In the genomic region with DNA sequence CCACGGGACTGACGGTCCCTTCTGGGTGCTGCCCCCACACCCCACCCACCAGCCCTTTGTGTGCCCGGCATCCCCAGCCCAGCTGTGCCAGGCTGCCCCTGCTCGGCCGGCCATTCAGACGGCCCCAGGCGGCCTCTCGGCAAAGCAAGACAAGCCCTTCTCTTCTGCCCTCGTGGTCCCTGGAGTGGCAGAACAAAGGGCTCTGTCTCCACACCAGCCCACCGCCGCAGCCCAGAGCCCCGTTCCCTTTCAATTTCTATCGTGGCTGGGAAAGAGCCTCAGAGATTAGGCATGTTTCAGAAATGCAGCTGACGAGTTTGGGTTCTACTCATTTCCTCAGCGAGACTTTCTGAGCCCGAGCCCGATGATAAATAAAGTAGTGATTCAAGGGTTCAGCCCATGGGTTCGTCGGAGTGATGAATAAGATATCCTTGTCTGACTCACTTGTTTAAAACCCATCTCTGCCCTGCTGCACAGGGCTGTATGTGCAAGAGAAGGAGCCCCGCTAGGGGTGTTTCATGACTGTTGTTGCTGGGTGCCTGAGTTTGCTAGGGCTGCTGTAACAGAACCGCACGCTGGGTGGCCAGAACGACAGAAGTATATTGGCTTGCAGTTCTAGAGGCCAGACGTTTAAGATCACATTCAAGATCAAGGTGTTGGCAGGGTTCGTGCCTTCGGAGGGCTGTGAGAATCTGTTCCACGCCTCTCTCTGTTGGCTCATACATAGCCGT, we compare ENCODE assay signal across 9 cellular contexts. TPM values are rescaled to one million over a fixed set of nuclear protein-coding genes. Genes with fewer than 3 reads are reported as not detected.
A peak's percentile ranks its signal among the peaks of the same experiment; 100 is the strongest.
DNase-seq lines count a peak whose midpoint lies in the region; ATAC-seq, FAIRE-seq and TF ChIP-seq lines count a peak whose summit lies in the region.
"Had no signal": no experiment of that assay in that cellular context is flagged by ENCODE, and none has a peak within 500 bp of the region (broad histone marks: within the 10 kb centered on the region; RNA-seq: fewer than 3 reads in every experiment).

No MANE protein-coding gene starts in this region.

- peak overlapping the region; percentile 79 to 99 (median 95) for H3K27ac ChIP-seq in BLaER1 treated with 17β-estradiol and CSF1 and Interleukin-3, amounts not matched to agents 10 nM and 100 nM
- H3K27ac ChIP-seq in GM23338 (ENCODE audit: low read depth) (peak overlapping the region; percentile 26; the same call in 1 of the 2 replicates), temporal lobe (ENCODE audit: low read depth, low read length) (peak overlapping the region; percentile 83)
- H3K27ac ChIP-seq: HL-60 had no signal

- H3K9me3 ChIP-seq in BLaER1 treated with 17β-estradiol and CSF1 and Interleukin-3, amounts not matched to agents 10 nM and 100 nM (replicated peaks in 1 of 11): no peaks in the 10 kb centered on the region

- no peak for TF ChIP-seq CTCF in GM23338 (conservative IDR thresholded peaks at IDR 0.05; ENCODE audit: low read depth in 2 of 2)
- TF ChIP-seq CTCF in osteocyte (IDR thresholded peaks at IDR 0.05): peak; percentile 73

- no peaks in the 10 kb centered on the region for H3K9me3 Mint-ChIP-seq in GM23338
- no peaks in the 10 kb centered on the region for H3K9me3 Mint-ChIP-seq in osteocyte (ENCODE audit: unreplicated experiment)

- no peak overlapping the region for H2AFZ ChIP-seq in GM23338

- H3F3A ChIP-seq in GM23338 (replicated peaks; ENCODE audit: low read depth): peaks cover 3% of the 10 kb centered on the region; the same call in 1 of the 2 replicates

- H3K27ac Mint-ChIP-seq in GM23338 (no peak overlapping the region), osteocyte (ENCODE audit: unreplicated experiment) (peak overlapping the region; percentile 95)

- H3K36me3 Mint-ChIP-seq in GM23338 (ENCODE audit: low read depth): peaks cover 4% of the 10 kb centered on the region; the same call in 1 of the 3 replicates
- H3K36me3 Mint-ChIP-seq in osteocyte (ENCODE audit: unreplicated experiment): no peaks in the 10 kb centered on the region

- peaks cover 4 to 30% (median 20%) of the 10 kb centered on the region in 11 experiments; a peak in 16 of 22 replicates for H3K36me3 ChIP-seq in BLaER1 treated with 17β-estradiol and CSF1 and Interleukin-3, amounts not matched to agents 10 nM and 100 nM
- H3K36me3 ChIP-seq in GM23338 (ENCODE audit: insufficient read depth): no peaks in the 10 kb centered on the region

- DNase-seq in GM23338 (ENCODE audit: low spot score) (no peak), RCC 7860 (ENCODE audit: low spot score) (peak; percentile 98), foreskin melanocyte (peak; percentile 99), osteocyte (ENCODE audit: extremely low spot score, unreplicated experiment) (peak; percentile 90), NCI-H524 treated with DMSO at 0.1 percent for 48 hours (lab: John Stamatoyannopoulos, UW) (no peak)
- DNase-seq in activated gamma-delta T cell treated with anti-CD3 and anti-CD28 coated beads, Interleukin-2, amount 50 U/mL, for 16 hours (ENCODE audit: low read depth): peak; percentile 61

- H3K27me3 Mint-ChIP-seq in GM23338 (ENCODE audit: insufficient read depth, low read depth, poor library complexity) (peaks cover 11% of the 10 kb centered on the region), osteocyte (ENCODE audit: unreplicated experiment) (no peaks in the 10 kb centered on the region)

- H4K20me1 ChIP-seq in BLaER1 treated with 17β-estradiol and CSF1 and Interleukin-3, amounts not matched to agents 10 nM and 100 nM: peaks cover 51 to 86% (median 69%) of the 10 kb centered on the region in 11 experiments
- peaks cover 43% of the 10 kb centered on the region for H4K20me1 ChIP-seq in GM23338 (replicated peaks; ENCODE audit: insufficient read depth)

- H3K27me3 ChIP-seq in BLaER1 treated with 17β-estradiol and CSF1 and Interleukin-3, amounts not matched to agents 10 nM and 100 nM: no peaks in the 10 kb centered on the region
- H3K27me3 ChIP-seq in GM23338 (ENCODE audit: insufficient read depth): no peaks in the 10 kb centered on the region

- no peak overlapping the region; the same call in 2 of the 3 replicates for H3K4me3 Mint-ChIP-seq in GM23338
- H3K4me3 Mint-ChIP-seq in osteocyte (ENCODE audit: unreplicated experiment): peak overlapping the region; percentile 70

- peak overlapping the region; percentile 86 to 96 (median 91) for H3K9ac ChIP-seq in BLaER1 treated with 17β-estradiol and CSF1 and Interleukin-3, amounts not matched to agents 10 nM and 100 nM

- ATAC-seq in GM23338: no peak; the same call in 2 of the 3 replicates

- FAIRE-seq in RCC 7860 (lab: Jason Lieb, UNC): peak; percentile 96

- H3K4me2 ChIP-seq in BLaER1 treated with 17β-estradiol and CSF1 and Interleukin-3, amounts not matched to agents 10 nM and 100 nM: peak overlapping the region; percentile 92 to 100 (median 99)
- peak overlapping the region; percentile 38; the same call in 1 of the 2 replicates for H3K4me2 ChIP-seq in GM23338

- peaks cover 87% of the 10 kb centered on the region for H3K79me2 ChIP-seq in GM23338 (replicated peaks; ENCODE audit: insufficient read depth)

- H3K4me3 ChIP-seq in BLaER1 treated with 17β-estradiol and CSF1 and Interleukin-3, amounts not matched to agents 10 nM and 100 nM: peak overlapping the region; percentile 57 to 93 (median 64)
- H3K4me3 ChIP-seq in GM23338: no peak overlapping the region

- H3K4me1 ChIP-seq in BLaER1 treated with 17β-estradiol and CSF1 and Interleukin-3, amounts not matched to agents 10 nM and 100 nM: peaks cover 71 to 82% (median 75%) of the 10 kb centered on the region in 10 experiments
- H3K4me1 ChIP-seq in GM23338 (ENCODE audit: insufficient read depth): no peaks in the 10 kb centered on the region; the same call in 1 of the 2 replicates

- H3K9me2 ChIP-seq in GM23338 (ENCODE audit: insufficient read depth): no peaks in the 10 kb centered on the region

- H3K4me1 Mint-ChIP-seq in GM23338 (peaks cover 33% of the 10 kb centered on the region), osteocyte (ENCODE audit: unreplicated experiment) (peaks cover 61% of the 10 kb centered on the region)

TF ChIP-seq in GM23338, 12 proteins besides CTCF, POLR2A, EP300 and RAD21:
- TF ChIP-seq ETS1 (IDR thresholded peaks at IDR 0.05) (no peak), STAT1 (IDR thresholded peaks at IDR 0.05; ENCODE audit: unreplicated experiment) (no peak)

RNA-seq across cellular contexts. Expression of gene MYO9B, which starts 4.3 kb away (rescaled TPM):
- 61.3 and 65.6 TPM in 2 replicates for total RNA-seq in GM23338 (2014; rRNA removed; shearing (Covaris generic))
- polyA plus RNA-seq in GM23338 (2016; fragmentation: Nextera tagmentation; extraction: Ambion mirVana): 28.7 and 29.0 TPM in 2 replicates
- 93.3 and 94.3 TPM in 2 replicates for total RNA-seq in osteocyte
- 20.9 TPM for total RNA-seq in temporal lobe

RNA-seq across cellular contexts. Expression of gene HAUS8, which starts 4.6 kb away (rescaled TPM):
- 10.6 and 11.1 TPM in 2 replicates for total RNA-seq in GM23338 (2014; rRNA removed; shearing (Covaris generic))
- 33.3 and 35.5 TPM in 2 replicates for polyA plus RNA-seq in GM23338 (2016; fragmentation: Nextera tagmentation; extraction: Ambion mirVana)
- total RNA-seq in osteocyte (9.2 and 11.6 TPM in 2 replicates), temporal lobe (2.7 TPM)

RNA-seq across cellular contexts. Expression of gene CPAMD8, which starts 53.3 kb away (rescaled TPM):
- total RNA-seq in GM23338 (2014; rRNA removed; shearing (Covaris generic)): 11.8 and 14.1 TPM in 2 replicates
- 4.4 and 4.6 TPM in 2 replicates for polyA plus RNA-seq in GM23338 (2016; fragmentation: Nextera tagmentation; extraction: Ambion mirVana)
- 294 and 296 TPM in 2 replicates for total RNA-seq in osteocyte
- total RNA-seq in temporal lobe: 5.7 TPM

Comparison
In these comparisons a context has a peak if more than half of its experiments do, and no peak if none do; other contexts are left out.
1. H3K27ac ChIP-seq: peak in every context shown above with its lines; median percentile 95 in BLaER1 treated with 17β-estradiol and CSF1 and Interleukin-3, amounts not matched to agents 10 nM and 100 nM; 83 in temporal lobe; 26 in GM23338.
2. DNase-seq: peak in RCC 7860 (single experiment), activated gamma-delta T cell treated with anti-CD3 and anti-CD28 coated beads, Interleukin-2, amount 50 U/mL, for 16 hours (single experiment), foreskin melanocyte (single experiment) and osteocyte (single experiment); none in GM23338 (single experiment) and NCI-H524 treated with DMSO at 0.1 percent for 48 hours (single experiment).
3. RNA of gene CPAMD8, which starts 53.3 kb away (total RNA-seq): 294 to 296 TPM in osteocyte; 11.8 to 14.1 TPM in GM23338 and 5.7 TPM in temporal lobe (single experiment); every median in the first group is over 10 times any median in the second.